ENCODE assay signal across 7 cellular contexts in genomic region chr1:19469004-19469403, GRCh38. TPM values are rescaled to one million over a fixed set of nuclear protein-coding genes. Genes with fewer than 3 reads are reported as not detected.
DNase-seq lines count a peak whose midpoint lies in the region; ATAC-seq and TF ChIP-seq lines count a peak whose summit lies in the region.

No MANE protein-coding gene starts in this region.

- H3K4me3 ChIP-seq in left lung: no peak overlapping the region

- CTCF ChIA-PET in activated B cell treated with CpG ODN at 0.5 μM for 24 hours (lab: Charles Lee): interaction anchor here (1.0 to 2.5 kb wide), 5 partner anchors 8 to 113 kb away, joined by 4 to 6 read pairs (median 5); partner anchors contain the start of gene CAPZB

- no peaks in the 10 kb centered on the region for H3K27me3 Mint-ChIP-seq in activated B cell treated with CpG ODN at 0.5 μM for 24 hours
- no peaks in the 10 kb centered on the region for H3K27me3 Mint-ChIP-seq in stimulated activated naive CD8-positive, alpha-beta T cell treated with anti-CD3 and anti-CD28 coated beads, Interleukin-15, amount 100 ng/mL, for 72 hours

- H3K9me3 ChIP-seq in left lung: no peaks in the 10 kb centered on the region

- ATAC-seq in GM21528 (IDR thresholded peaks at IDR 0.05; ENCODE audit: low FRiP score, unreplicated experiment): peak; percentile 10
- peak; percentile 12 for ATAC-seq in activated B cell treated with CpG ODN at 0.5 μM for 24 hours (ENCODE audit: low read depth)
- ATAC-seq in left lung: no peak
- ATAC-seq in stimulated activated naive CD8-positive, alpha-beta T cell treated with anti-CD3 and anti-CD28 coated beads, Interleukin-15, amount 100 ng/mL, for 72 hours: peak; percentile 39
- no peak for ATAC-seq in GM18907 (IDR thresholded peaks at IDR 0.05; ENCODE audit: unreplicated experiment)

- H3K4me1 Mint-ChIP-seq in activated B cell treated with CpG ODN at 0.5 μM for 24 hours: peaks cover 96% of the 10 kb centered on the region
- H3K4me1 Mint-ChIP-seq in stimulated activated naive CD8-positive, alpha-beta T cell treated with anti-CD3 and anti-CD28 coated beads, Interleukin-15, amount 100 ng/mL, for 72 hours: peaks cover 100% of the 10 kb centered on the region

- H3K4me3 Mint-ChIP-seq in activated B cell treated with CpG ODN at 0.5 μM for 24 hours: peak overlapping the region; percentile 76
- peak overlapping the region; percentile 78 to 81 for H3K4me3 Mint-ChIP-seq in stimulated activated naive CD8-positive, alpha-beta T cell treated with anti-CD3 and anti-CD28 coated beads, Interleukin-15, amount 100 ng/mL, for 72 hours

- intact Hi-C loops in activated B cell treated with CpG ODN at 0.5 μM for 24 hours (cut with micrococcal nuclease): loop anchor here (1.0 to 2.0 kb wide), 4 partner anchors 8 to 78 kb away; partner anchors contain the start of gene CAPZB
- intact Hi-C loops in left lung (cut with DNase I): no loop called here

- no peak for TF ChIP-seq CTCF in activated B cell treated with CpG ODN at 0.5 μM for 24 hours (IDR thresholded peaks at IDR 0.05)
- TF ChIP-seq CTCF in left lung (IDR thresholded peaks at IDR 0.05): no peak

- H3K36me3 ChIP-seq in left lung: peaks cover 0 to 29% of the 10 kb centered on the region in 2 donors

- POLR2A ChIA-PET in activated B cell treated with CpG ODN at 0.5 μM for 24 hours (lab: Charles Lee): interaction anchor here (0.5 to 3.8 kb wide), 12 partner anchors 8 to 217 kb away, joined by 3 to 45 read pairs (median 4); partner anchors contain the start of genes CAPZB, EMC1 and MRTO4

- peak overlapping the region; percentile 71 to 83 for H3K27ac ChIP-seq in left lung

- H3K9me3 Mint-ChIP-seq in activated B cell treated with CpG ODN at 0.5 μM for 24 hours: no peaks in the 10 kb centered on the region
- no peaks in the 10 kb centered on the region for H3K9me3 Mint-ChIP-seq in stimulated activated naive CD8-positive, alpha-beta T cell treated with anti-CD3 and anti-CD28 coated beads, Interleukin-15, amount 100 ng/mL, for 72 hours

- peaks cover 48% of the 10 kb centered on the region for H3K36me3 Mint-ChIP-seq in activated B cell treated with CpG ODN at 0.5 μM for 24 hours (ENCODE audit: low read depth)

- H3K27ac Mint-ChIP-seq in activated B cell treated with CpG ODN at 0.5 μM for 24 hours: peak overlapping the region; percentile 95
- H3K27ac Mint-ChIP-seq in stimulated activated naive CD8-positive, alpha-beta T cell treated with anti-CD3 and anti-CD28 coated beads, Interleukin-15, amount 100 ng/mL, for 72 hours: peak overlapping the region; percentile 70 to 94

- DNase-seq in activated B cell treated with CpG ODN at 0.5 μM for 24 hours (no peak), left lung (no peak), OCI-M2 (lab: John Stamatoyannopoulos, UW; ENCODE audit: unreplicated experiment) (no peak)
- DNase-seq in stimulated activated naive CD8-positive, alpha-beta T cell treated with anti-CD3 and anti-CD28 coated beads, Interleukin-15, amount 100 ng/mL, for 72 hours: no peak
- no peak for DNase-seq in stimulated activated CD4-positive, alpha-beta T cell treated with anti-CD3 and anti-CD28 coated beads, Interleukin-2, amount 100 ng/mL, for 48 hours

- no peaks in the 10 kb centered on the region for H3K27me3 ChIP-seq in left lung

- peaks cover 20 to 95% of the 10 kb centered on the region in 2 donors for H3K4me1 ChIP-seq in left lung

RNA-seq across cellular contexts. Expression of gene CAPZB, which starts 16.3 kb away (rescaled TPM):
- 334 and 349 TPM in 2 replicates for total RNA-seq in activated B cell treated with CpG ODN at 0.5 μM for 24 hours
- total RNA-seq in left lung: 100 to 1,000 TPM; 293 to 327 TPM

Comparison
In these comparisons a context has a peak if more than half of its experiments do, and no peak if none do; other contexts are left out.
1. ATAC-seq: peak in GM21528 (single experiment), activated B cell treated with CpG ODN at 0.5 μM for 24 hours (single experiment) and stimulated activated naive CD8-positive, alpha-beta T cell treated with anti-CD3 and anti-CD28 coated beads, Interleukin-15, amount 100 ng/mL, for 72 hours (single experiment); none in left lung (single experiment) and GM18907 (single experiment).